35 cellular contexts compared by ENCODE assay signal in the genomic region with DNA sequence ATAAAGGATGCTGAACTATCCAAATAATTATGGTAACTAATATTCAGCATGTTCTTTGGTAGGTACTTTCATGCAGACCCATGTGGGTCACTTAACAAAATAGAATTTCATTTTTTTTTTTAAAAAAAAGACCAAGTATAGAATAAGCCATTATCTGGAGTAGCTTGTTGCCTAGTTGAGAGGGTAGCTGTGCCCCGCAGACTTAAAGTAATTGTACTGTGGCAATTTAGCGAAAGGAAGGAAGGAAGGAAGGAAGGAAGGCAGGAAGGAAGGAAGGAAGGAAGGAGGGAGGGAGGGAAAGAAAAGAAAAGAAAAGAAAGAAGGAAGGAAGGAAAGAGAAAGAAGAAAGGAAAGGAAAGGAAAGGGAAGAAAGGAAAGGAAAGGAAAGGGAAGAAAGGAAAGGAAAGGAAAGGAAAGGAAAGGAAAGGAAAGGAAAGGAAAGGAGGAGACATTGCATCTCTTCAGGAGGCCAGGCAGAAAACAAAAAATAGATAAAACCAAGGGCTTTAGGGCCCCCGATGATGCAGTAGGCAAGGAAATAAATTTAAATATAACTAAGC.
"Had no signal": no experiment of that assay in that cellular context is flagged by ENCODE, and none has a peak within 500 bp of the region (broad histone marks: within the 10 kb centered on the region; RNA-seq: fewer than 3 reads in every experiment).

No MANE protein-coding gene starts in this region.

- H3K4me1 Mint-ChIP-seq: activated CD4-positive, alpha-beta memory T cell treated with anti-CD3 and anti-CD28 coated beads, Interleukin-2, amount 10 ng/mL, durations not matched to agents 7 days and 5 days; activated CD4-positive, alpha-beta T cell treated with anti-CD3 and anti-CD28 coated beads for 36 hours; activated CD4-positive, alpha-beta T cell treated with anti-CD3 and anti-CD28 coated beads, Interleukin-2, amount 10 ng/mL, durations not matched to agents 7 days and 5 days; activated naive CD4-positive, alpha-beta T cell treated with anti-CD3 and anti-CD28 coated beads, Interleukin-2, amount 10 ng/mL, durations not matched to agents 7 days and 5 days; activated naive CD4-positive, alpha-beta T cell treated with anti-CD3 and anti-CD28 coated beads, Interleukin-2, amount 50 U/mL, for 24 hours; activated naive CD8-positive, alpha-beta T cell treated with anti-CD3 and anti-CD28 coated beads, Interleukin-2, amount 10 ng/mL, durations not matched to agents 7 days and 5 days; activated naive CD8-positive, alpha-beta T cell treated with anti-CD3 and anti-CD28 coated beads, Interleukin-2, amount 50 U/mL, for 24 hours; brain; central memory CD8-positive, alpha-beta T cell; T-cell; T-helper 17 cell; WTC11 had no signal

- H3K4me3 ChIP-seq: ascending aorta, cardiac muscle cell had no signal

- H3K4me3 Mint-ChIP-seq: activated CD4-positive, alpha-beta memory T cell treated with anti-CD3 and anti-CD28 coated beads, Interleukin-2, amount 10 ng/mL, durations not matched to agents 7 days and 5 days; activated CD4-positive, alpha-beta T cell treated with anti-CD3 and anti-CD28 coated beads for 36 hours; activated CD4-positive, alpha-beta T cell treated with anti-CD3 and anti-CD28 coated beads, Interleukin-2, amount 10 ng/mL, durations not matched to agents 7 days and 5 days; activated CD8-positive, alpha-beta T cell treated with anti-CD3 and anti-CD28 coated beads, Interleukin-2, amount 10 ng/mL, durations not matched to agents 7 days and 5 days; activated naive CD4-positive, alpha-beta T cell treated with anti-CD3 and anti-CD28 coated beads, Interleukin-2, amount 10 ng/mL, durations not matched to agents 7 days and 5 days; activated naive CD4-positive, alpha-beta T cell treated with anti-CD3 and anti-CD28 coated beads, Interleukin-2, amount 50 U/mL, for 24 hours; activated naive CD8-positive, alpha-beta T cell; activated naive CD8-positive, alpha-beta T cell treated with anti-CD3 and anti-CD28 coated beads, Interleukin-2, amount 10 ng/mL, durations not matched to agents 7 days and 5 days; activated naive CD8-positive, alpha-beta T cell treated with anti-CD3 and anti-CD28 coated beads, Interleukin-2, amount 50 U/mL, for 24 hours; activated T-cell treated with anti-CD3 and anti-CD28 coated beads, Interleukin-2, amount 50 U/mL, for 4 hours; brain; central memory CD8-positive, alpha-beta T cell; T-cell; T-helper 17 cell; WTC11 had no signal

- H3K9me3 Mint-ChIP-seq: activated CD4-positive, alpha-beta memory T cell treated with anti-CD3 and anti-CD28 coated beads, Interleukin-2, amount 10 ng/mL, durations not matched to agents 7 days and 5 days; activated CD4-positive, alpha-beta T cell treated with anti-CD3 and anti-CD28 coated beads, Interleukin-2, amount 10 ng/mL, durations not matched to agents 7 days and 5 days; activated naive CD4-positive, alpha-beta T cell treated with anti-CD3 and anti-CD28 coated beads, Interleukin-2, amount 10 ng/mL, durations not matched to agents 7 days and 5 days; activated naive CD4-positive, alpha-beta T cell treated with anti-CD3 and anti-CD28 coated beads, Interleukin-2, amount 50 U/mL, for 24 hours; activated naive CD8-positive, alpha-beta T cell treated with anti-CD3 and anti-CD28 coated beads, Interleukin-2, amount 10 ng/mL, durations not matched to agents 7 days and 5 days; activated naive CD8-positive, alpha-beta T cell treated with anti-CD3 and anti-CD28 coated beads, Interleukin-2, amount 50 U/mL, for 24 hours; activated T-cell treated with anti-CD3 and anti-CD28 coated beads, Interleukin-2, amount 50 U/mL, for 4 hours; activated T-helper 2 cell treated with anti-CD3 and anti-CD28 coated beads, Interferon-gamma antibody, Interleukin-2, Interleukin-4, amounts not matched to agents 10 μg/mL and 5 μg/mL and 100 μg/mL, durations not matched to agents 14 hours and 24 hours and 36 hours; central memory CD8-positive, alpha-beta T cell; T-cell; WTC11 had no signal

- H3K27me3 ChIP-seq: ascending aorta, cardiac muscle cell had no signal

- H3K27ac Mint-ChIP-seq: activated CD4-positive, alpha-beta memory T cell treated with anti-CD3 and anti-CD28 coated beads, Interleukin-2, amount 10 ng/mL, durations not matched to agents 7 days and 5 days; activated CD4-positive, alpha-beta T cell treated with anti-CD3 and anti-CD28 coated beads for 36 hours; activated CD4-positive, alpha-beta T cell treated with anti-CD3 and anti-CD28 coated beads, Interleukin-2, amount 10 ng/mL, durations not matched to agents 7 days and 5 days; activated CD8-positive, alpha-beta T cell treated with anti-CD3 and anti-CD28 coated beads, Interleukin-2, amount 10 ng/mL, durations not matched to agents 7 days and 5 days; activated naive CD4-positive, alpha-beta T cell treated with anti-CD3 and anti-CD28 coated beads, Interleukin-2, amount 10 ng/mL, durations not matched to agents 7 days and 5 days; activated naive CD4-positive, alpha-beta T cell treated with anti-CD3 and anti-CD28 coated beads, Interleukin-2, amount 50 U/mL, for 24 hours; activated naive CD8-positive, alpha-beta T cell; activated naive CD8-positive, alpha-beta T cell treated with anti-CD3 and anti-CD28 coated beads, Interleukin-2, amount 10 ng/mL, durations not matched to agents 7 days and 5 days; activated naive CD8-positive, alpha-beta T cell treated with anti-CD3 and anti-CD28 coated beads, Interleukin-2, amount 50 U/mL, for 24 hours; activated T-helper 2 cell treated with anti-CD3 and anti-CD28 coated beads, Interferon-gamma antibody, Interleukin-2, Interleukin-4, amounts not matched to agents 10 μg/mL and 5 μg/mL and 100 μg/mL, durations not matched to agents 14 hours and 24 hours and 36 hours; brain; T-cell; T-helper 17 cell; WTC11 had no signal

- H3K36me3 Mint-ChIP-seq: activated naive CD4-positive, alpha-beta T cell treated with anti-CD3 and anti-CD28 coated beads, Interleukin-2, amount 10 ng/mL, durations not matched to agents 7 days and 5 days; activated naive CD4-positive, alpha-beta T cell treated with anti-CD3 and anti-CD28 coated beads, Interleukin-2, amount 50 U/mL, for 24 hours; activated naive CD8-positive, alpha-beta T cell; activated naive CD8-positive, alpha-beta T cell treated with anti-CD3 and anti-CD28 coated beads, Interleukin-2, amount 10 ng/mL, durations not matched to agents 7 days and 5 days; brain; T-cell; WTC11 had no signal

- DNase-seq: activated CD4-positive, alpha-beta memory T cell treated with anti-CD3 and anti-CD28 coated beads, Interleukin-2, amount 10 ng/mL, durations not matched to agents 7 days and 5 days; activated CD4-positive, alpha-beta T cell treated with anti-CD3 and anti-CD28 coated beads for 1 hour; activated CD4-positive, alpha-beta T cell treated with anti-CD3 and anti-CD28 coated beads for 36 hours; activated CD4-positive, alpha-beta T cell treated with anti-CD3 and anti-CD28 coated beads for 48 hours; activated CD4-positive, alpha-beta T cell treated with anti-CD3 and anti-CD28 coated beads, Interleukin-2, amount 10 ng/mL, durations not matched to agents 7 days and 5 days; activated CD4-positive, alpha-beta T cell treated with anti-CD3 and anti-CD28 coated beads, Interleukin-2, amount 50 U/mL, for 48 hours; activated CD4-positive, CD25-positive, alpha-beta regulatory T cell; activated CD8-positive, alpha-beta memory T cell treated with anti-CD3 and anti-CD28 coated beads, Interleukin-2, amount 50 U/mL, for 4 hours; activated CD8-positive, alpha-beta T cell treated with anti-CD3 and anti-CD28 coated beads, Interleukin-2, amount 10 ng/mL, durations not matched to agents 7 days and 5 days; activated effector memory CD4-positive, alpha-beta T cell treated with Interleukin-2 at 50 U/mL for 16 hours; activated gamma-delta T cell; activated naive CD4-positive, alpha-beta T cell treated with anti-CD3 and anti-CD28 coated beads, Interleukin-2, amount 10 ng/mL, durations not matched to agents 7 days and 5 days; activated naive CD4-positive, alpha-beta T cell treated with Interleukin-2 at 50 U/mL for 16 hours; activated naive CD8-positive, alpha-beta T cell treated with anti-CD3 and anti-CD28 coated beads, Interleukin-2, amount 10 ng/mL, durations not matched to agents 7 days and 5 days; activated naive CD8-positive, alpha-beta T cell treated with anti-CD3 and anti-CD28 coated beads, Interleukin-2, amount 50 U/mL, for 24 hours; activated T-cell treated with anti-CD3 and anti-CD28 coated beads for 4 hours; activated T-cell treated with anti-CD3 and anti-CD28 coated beads, Interleukin-2, amount 50 U/mL, for 1 hour; activated T-cell treated with anti-CD3 and anti-CD28 coated beads, Interleukin-2, amount 50 U/mL, for 4 hours; amygdala; anterior cingulate cortex; caudate nucleus; cerebellar nuclear complex; T-cell; T-helper 17 cell; T1000; WERI-Rb-1 had no signal

- H3K36me3 ChIP-seq: ascending aorta, cardiac muscle cell, WERI-Rb-1 had no signal

- ATAC-seq: activated CD4-positive, alpha-beta T cell treated with anti-CD3 and anti-CD28 coated beads for 36 hours; activated CD4-positive, CD25-positive, alpha-beta regulatory T cell treated with anti-CD3 and anti-CD28 coated beads, Interleukin-2, amount 50 U/mL, for 24 hours; activated CD8-positive, alpha-beta T cell treated with anti-CD3 and anti-CD28 coated beads, Interleukin-2, amount 10 ng/mL, durations not matched to agents 7 days and 5 days; activated naive CD8-positive, alpha-beta T cell treated with anti-CD3 and anti-CD28 coated beads, Interleukin-2, amount 50 U/mL, for 24 hours; activated T-cell treated with anti-CD3 and anti-CD28 coated beads, Interleukin-2, amount 50 U/mL, for 4 hours; T-cell; T-helper 17 cell; WTC11 had no signal

- H3K27ac ChIP-seq: ascending aorta, cardiac muscle cell, WERI-Rb-1 had no signal

- H3K4me1 ChIP-seq: ascending aorta had no signal

- H3K27me3 Mint-ChIP-seq: brain had no signal

- H3K9me3 ChIP-seq: ascending aorta had no signal
